8 cellular contexts compared by ENCODE assay signal in the genomic region with DNA sequence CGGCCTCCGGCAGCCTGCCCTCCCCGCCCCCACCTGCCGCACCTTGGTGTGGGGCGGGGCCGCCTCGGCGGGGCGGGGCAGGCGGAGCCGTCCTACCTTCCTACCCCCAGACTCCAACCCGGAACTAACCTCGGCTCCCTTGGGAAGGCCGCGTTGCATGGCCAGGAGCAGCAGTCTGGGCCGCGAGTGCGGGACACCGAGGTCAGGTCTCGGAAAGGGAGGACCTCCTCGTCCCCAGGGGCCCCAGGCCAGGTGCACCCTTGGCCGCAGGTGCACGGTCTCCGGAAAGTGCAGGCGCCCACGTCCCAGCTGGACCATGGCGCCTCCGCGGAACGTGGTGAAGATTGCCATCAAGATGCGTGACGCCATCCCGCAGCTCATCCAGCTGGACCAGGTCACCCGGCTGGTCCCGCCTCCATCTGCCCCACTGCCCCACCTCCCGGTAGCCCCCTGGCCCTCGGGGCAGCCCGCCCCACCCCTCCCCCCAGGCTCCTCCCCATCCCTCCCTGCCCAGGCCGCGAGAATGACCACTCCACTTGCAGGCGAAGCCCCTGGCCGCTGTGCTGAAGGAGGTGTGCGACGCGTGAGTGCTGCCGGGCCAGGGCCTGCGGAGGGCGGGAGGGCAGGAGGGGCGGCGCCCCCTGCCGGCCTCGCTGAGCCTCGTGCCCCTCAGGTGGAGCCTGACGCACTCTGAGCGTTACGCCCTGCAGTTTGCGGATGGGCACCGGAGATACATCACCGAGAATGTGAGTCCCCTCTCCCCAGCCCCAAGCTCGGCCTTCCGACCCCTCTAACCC. TPM values are rescaled to one million over a fixed set of nuclear protein-coding genes. Genes with fewer than 3 reads are reported as not detected.
DNase-seq lines count a peak whose midpoint lies in the region; ATAC-seq and TF ChIP-seq lines count a peak whose summit lies in the region.

A gene with protein sequence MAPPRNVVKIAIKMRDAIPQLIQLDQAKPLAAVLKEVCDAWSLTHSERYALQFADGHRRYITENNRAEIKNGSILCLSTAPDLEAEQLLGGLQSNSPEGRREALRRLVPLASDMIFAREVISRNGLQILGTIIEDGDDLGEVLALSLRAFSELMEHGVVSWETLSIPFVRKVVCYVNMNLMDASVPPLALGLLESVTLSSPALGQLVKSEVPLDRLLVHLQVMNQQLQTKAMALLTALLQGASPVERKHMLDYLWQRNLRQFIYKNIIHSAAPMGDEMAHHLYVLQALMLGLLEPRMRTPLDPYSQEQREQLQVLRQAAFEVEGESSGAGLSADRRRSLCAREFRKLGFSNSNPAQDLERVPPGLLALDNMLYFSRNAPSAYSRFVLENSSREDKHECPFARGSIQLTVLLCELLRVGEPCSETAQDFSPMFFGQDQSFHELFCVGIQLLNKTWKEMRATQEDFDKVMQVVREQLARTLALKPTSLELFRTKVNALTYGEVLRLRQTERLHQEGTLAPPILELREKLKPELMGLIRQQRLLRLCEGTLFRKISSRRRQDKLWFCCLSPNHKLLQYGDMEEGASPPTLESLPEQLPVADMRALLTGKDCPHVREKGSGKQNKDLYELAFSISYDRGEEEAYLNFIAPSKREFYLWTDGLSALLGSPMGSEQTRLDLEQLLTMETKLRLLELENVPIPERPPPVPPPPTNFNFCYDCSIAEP (plus strand): TSS at position 121 of the 797 bp plus-strand sequence. CDS start 196 bp downstream, at position 317.

- H3K4me2 ChIP-seq in PC-3 (ENCODE audit: low read length) = no peak within 1 kb of the TSS

- H3K27ac ChIP-seq in PC-3 (ENCODE audit: low read length) (no peak within 1 kb of the TSS), heart right ventricle (no peak within 1 kb of the TSS), psoas muscle (no peak within 1 kb of the TSS)

- no peaks in the 10 kb centered on the region for H3K9me2 ChIP-seq in PC-3 (replicated peaks; ENCODE audit: low read length)

- H3K27me3 ChIP-seq in PC-3 (ENCODE audit: low read length) (no peaks in the 10 kb centered on the region), heart right ventricle (no peaks in the 10 kb centered on the region), psoas muscle (ENCODE audit: insufficient read depth in 3 of 3, low read length in 2 of 3) (no peaks in the 10 kb centered on the region)

- no TSS peak for BruUV-seq in PC-3 (replicated peaks; lab: Mats Ljungman, UMichigan)

- H2AFZ ChIP-seq in PC-3 (ENCODE audit: low read length) = no peak within 1 kb of the TSS

- H3K79me2 ChIP-seq in PC-3 (ENCODE audit: low read length) = peaks cover 8% of the 10 kb centered on the region

- WGBS in heart right ventricle, 2 donors = 50 to 59% methylated on average over 58 to 61 of the region's 61 CpGs
- WGBS in psoas muscle, 3 donors = 40 to 49% (median 43%) methylated on average over 54 to 61 of the region's 61 CpGs

- no peaks in the 10 kb centered on the region; the same call in 1 of the 2 replicates for H4K20me1 ChIP-seq in PC-3 (ENCODE audit: low read length)

- H3F3A ChIP-seq in PC-3 (ENCODE audit: low read length, unreplicated experiment) = no peaks in the 10 kb centered on the region

- ATAC-seq in PC-3 (peak; percentile 33), heart right ventricle (peak in 7 of 8 donors; percentile 5 to 21 (median 12)), psoas muscle (peak; percentile 48 to 72 (median 54))

- DNase-seq in PC-3 (no peak), heart right ventricle (no peak), psoas muscle (no peak), occipital lobe (lab: John Stamatoyannopoulos, UW) (no peak), Ammon's horn (ENCODE audit: low spot score) (no peak), HEK293T (ENCODE audit: extremely low spot score) (no peak), inferior parietal cortex (ENCODE audit: extremely low spot score) (no peak)

- no peak within 1 kb of the TSS for H3K9ac ChIP-seq in PC-3 (ENCODE audit: low read length)

- intact Hi-C loops in PC-3 (cut with micrococcal nuclease) (loop anchor here (10.0 kb wide), 1 partner anchor 46 kb away; a partner anchor contains a TSS), heart right ventricle (cut with DNase I) (no loop called here), psoas muscle (cut with DNase I) (no loop called here)

- TF ChIP-seq CTCF in GM12873 (IDR thresholded peaks at IDR 0.05; ENCODE audit: insufficient read depth, low read depth, low read length, missing control alignments) (peak; percentile 26), PC-3 (conservative IDR thresholded peaks at IDR 0.05; ENCODE audit: low read depth, low read length) (no peak), heart right ventricle (IDR thresholded peaks at IDR 0.05) (peak in 8 of 9 donors; percentile 14 to 48 (median 30)), psoas muscle (IDR thresholded peaks at IDR 0.05) (peak; percentile 29)

- CTCF ChIA-PET in PC-3 (lab: Charles Lee) = interaction anchor here (1.1 to 2.3 kb wide), 2 partner anchors 28 to 45 kb away, joined by 3 to 9 read pairs; a partner anchor contains a TSS
- CTCF ChIA-PET in HEK293T (lab: Yijun Ruan, JAX) = no interaction called here

- POLR2A ChIA-PET in PC-3 (lab: Charles Lee; ENCODE audit: unreplicated experiment) = no interaction called here
- POLR2A ChIA-PET in HEK293T (lab: Yijun Ruan, JAX) = no interaction called here

- H3K4me3 ChIP-seq in PC-3 (ENCODE audit: low read length) (no peak within 1 kb of the TSS), heart right ventricle (no peak within 1 kb of the TSS), psoas muscle (no peak within 1 kb of the TSS)

- H3K4me1 ChIP-seq in PC-3 (ENCODE audit: insufficient read depth, low read length) (no peaks in the 10 kb centered on the region), heart right ventricle (peaks cover 0 to 36% (median 11%) of the 10 kb centered on the region in 9 donors), psoas muscle (peaks cover 4% of the 10 kb centered on the region)

- H3K36me3 ChIP-seq in PC-3 (ENCODE audit: low read depth, low read length) (peaks cover 15% of the 10 kb centered on the region; the same call in 1 of the 2 replicates), heart right ventricle (peaks cover 3 to 97% (median 43%) of the 10 kb centered on the region in 9 donors), psoas muscle (ENCODE audit: insufficient read depth in 1 of 2, low read depth in 1 of 2) (peaks cover 21 to 67% of the 10 kb centered on the region in 2 donors)

- H3K9me3 ChIP-seq in PC-3 (ENCODE audit: low read length) (no peaks in the 10 kb centered on the region), heart right ventricle (no peaks in the 10 kb centered on the region), psoas muscle (no peaks in the 10 kb centered on the region)

TF ChIP-seq in HEK293T, 16 proteins besides CTCF, POLR2A, EP300 and RAD21:
- no peak for TF ChIP-seq FOXA1 (IDR thresholded peaks at IDR 0.05)
- TF ChIP-seq CTBP1 (IDR thresholded peaks at IDR 0.05; ENCODE audit: borderline replicate concordance) = no peak
- no peak for TF ChIP-seq FOXM1 (IDR thresholded peaks at IDR 0.05; ENCODE audit: borderline replicate concordance)
- no peak for TF ChIP-seq NFRKB (IDR thresholded peaks at IDR 0.05)
- TF ChIP-seq LEF1 (IDR thresholded peaks at IDR 0.05; ENCODE audit: borderline replicate concordance) = no peak

RNA-seq across cellular contexts. Expression of the gene that starts here (rescaled TPM):
- total RNA-seq in PC-3 (2014; rRNA removed) = 1.6 and 2.2 TPM in 2 replicates
- total RNA-seq in heart right ventricle = 1 to 10 TPM in 1 of 10 donors, under 1 TPM in 9; 0.19 to 1.1 (median 0.42) TPM
- polyA plus RNA-seq in heart right ventricle = 1 to 10 TPM; 1.3 to 1.9 TPM
- total RNA-seq in psoas muscle = under 1 TPM; 0.26 to 0.79 (median 0.42) TPM
- under 1 TPM; 0.35 to 0.82 (median 0.53) TPM for polyA plus RNA-seq in psoas muscle
- total RNA-seq in occipital lobe = 0.16 TPM

Comparison
In these comparisons a context has a peak if more than half of its experiments do, and no peak if none do; other contexts are left out.
1. Peak in ATAC-seq in psoas muscle; RNA of the gene not detected or under 1 TPM.